32 cellular contexts compared by ENCODE assay signal in genomic region chr7:7583731-7584130, GRCh38. TPM values are rescaled to one million over a fixed set of nuclear protein-coding genes. Genes with fewer than 3 reads are reported as not detected.
"Had no signal": no experiment of that assay in that cellular context is flagged by ENCODE, and none has a peak within 500 bp of the region (broad histone marks: within the 10 kb centered on the region; RNA-seq: fewer than 3 reads in every experiment).

No MANE protein-coding gene starts in this region.

- H3K36me3 ChIP-seq: ascending aorta, cardiac muscle cell, colonic mucosa had no signal

- H3K27ac Mint-ChIP-seq: activated CD4-positive, alpha-beta memory T cell treated with anti-CD3 and anti-CD28 coated beads for 36 hours; activated CD4-positive, alpha-beta T cell treated with anti-CD3 and anti-CD28 coated beads for 36 hours; activated CD4-positive, alpha-beta T cell treated with anti-CD3 and anti-CD28 coated beads, Interleukin-2, amount 10 ng/mL, durations not matched to agents 24 days and 14 days; activated CD8-positive, alpha-beta memory T cell treated with anti-CD3 and anti-CD28 coated beads, Interleukin-2, amount 10 ng/mL, durations not matched to agents 7 days and 5 days; activated CD8-positive, alpha-beta T cell treated with anti-CD3 and anti-CD28 coated beads, Interleukin-2, amount 10 ng/mL, durations not matched to agents 7 days and 5 days; activated naive CD4-positive, alpha-beta T cell treated with anti-CD3 and anti-CD28 coated beads, Interleukin-2, amount 10 ng/mL, durations not matched to agents 7 days and 5 days; activated naive CD4-positive, alpha-beta T cell treated with anti-CD3 and anti-CD28 coated beads, Interleukin-2, amount 50 U/mL, for 72 hours; activated naive CD8-positive, alpha-beta T cell treated with anti-CD3 and anti-CD28 coated beads, Interleukin-2, amount 10 ng/mL, durations not matched to agents 7 days and 5 days; activated T-cell treated with anti-CD3 and anti-CD28 coated beads, Interleukin-2, amount 50 U/mL, for 24 hours; activated T-cell treated with anti-CD3 and anti-CD28 coated beads, Interleukin-2, amount 50 U/mL, for 72 hours; brain; T-helper 17 cell; T-helper 2 cell treated with Interferon-gamma antibody and Interleukin-4, amounts not matched to agents 5 μg/mL and 100 μg/mL, for 36 hours had no signal

- H3K9me3 Mint-ChIP-seq: activated CD4-positive, alpha-beta memory T cell treated with anti-CD3 and anti-CD28 coated beads for 36 hours; activated CD4-positive, alpha-beta T cell treated with anti-CD3 and anti-CD28 coated beads, Interleukin-2, amount 10 ng/mL, durations not matched to agents 24 days and 14 days; activated naive CD4-positive, alpha-beta T cell treated with anti-CD3 and anti-CD28 coated beads, Interleukin-2, amount 10 ng/mL, durations not matched to agents 7 days and 5 days; activated naive CD4-positive, alpha-beta T cell treated with anti-CD3 and anti-CD28 coated beads, Interleukin-2, amount 50 U/mL, for 72 hours; activated naive CD8-positive, alpha-beta T cell treated with anti-CD3 and anti-CD28 coated beads, Interleukin-2, amount 10 ng/mL, durations not matched to agents 7 days and 5 days; activated T-cell treated with anti-CD3 and anti-CD28 coated beads, Interleukin-2, amount 50 U/mL, for 24 hours; activated T-cell treated with anti-CD3 and anti-CD28 coated beads, Interleukin-2, amount 50 U/mL, for 72 hours; brain; T-helper 2 cell treated with Interferon-gamma antibody and Interleukin-4, amounts not matched to agents 5 μg/mL and 100 μg/mL, for 36 hours had no signal

- H3K4me3 ChIP-seq: ascending aorta, breast epithelium, cardiac muscle cell, colonic mucosa had no signal

- H3K4me1 ChIP-seq: ascending aorta, breast epithelium, colonic mucosa had no signal

- H3K27me3 ChIP-seq: ascending aorta, breast epithelium, cardiac muscle cell, colonic mucosa had no signal

- H3K4me1 Mint-ChIP-seq: activated CD4-positive, alpha-beta T cell treated with anti-CD3 and anti-CD28 coated beads for 36 hours; activated naive CD4-positive, alpha-beta T cell treated with anti-CD3 and anti-CD28 coated beads, Interleukin-2, amount 10 ng/mL, durations not matched to agents 7 days and 5 days had no signal

- H3K9me3 ChIP-seq: ascending aorta, breast epithelium, colonic mucosa had no signal

- H3K27ac ChIP-seq: ascending aorta, breast epithelium, cardiac muscle cell, colonic mucosa had no signal

- H3K27me3 Mint-ChIP-seq: activated CD4-positive, alpha-beta memory T cell treated with anti-CD3 and anti-CD28 coated beads for 36 hours; activated CD4-positive, alpha-beta T cell treated with anti-CD3 and anti-CD28 coated beads for 36 hours; activated CD4-positive, alpha-beta T cell treated with anti-CD3 and anti-CD28 coated beads, Interleukin-2, amount 10 ng/mL, durations not matched to agents 24 days and 14 days; activated CD8-positive, alpha-beta memory T cell treated with anti-CD3 and anti-CD28 coated beads, Interleukin-2, amount 10 ng/mL, durations not matched to agents 7 days and 5 days; activated naive CD4-positive, alpha-beta T cell treated with anti-CD3 and anti-CD28 coated beads, Interleukin-2, amount 10 ng/mL, durations not matched to agents 7 days and 5 days; activated naive CD8-positive, alpha-beta T cell treated with anti-CD3 and anti-CD28 coated beads, Interleukin-2, amount 10 ng/mL, durations not matched to agents 7 days and 5 days; activated T-cell treated with anti-CD3 and anti-CD28 coated beads, Interleukin-2, amount 50 U/mL, for 24 hours; brain; T-helper 17 cell had no signal

- H3K4me3 Mint-ChIP-seq: activated CD4-positive, alpha-beta memory T cell treated with anti-CD3 and anti-CD28 coated beads for 36 hours; activated CD4-positive, alpha-beta T cell treated with anti-CD3 and anti-CD28 coated beads for 36 hours; activated CD4-positive, alpha-beta T cell treated with anti-CD3 and anti-CD28 coated beads, Interleukin-2, amount 10 ng/mL, durations not matched to agents 24 days and 14 days; activated CD8-positive, alpha-beta memory T cell treated with anti-CD3 and anti-CD28 coated beads, Interleukin-2, amount 10 ng/mL, durations not matched to agents 7 days and 5 days; activated CD8-positive, alpha-beta T cell treated with anti-CD3 and anti-CD28 coated beads, Interleukin-2, amount 10 ng/mL, durations not matched to agents 7 days and 5 days; activated naive CD4-positive, alpha-beta T cell treated with anti-CD3 and anti-CD28 coated beads, Interleukin-2, amount 10 ng/mL, durations not matched to agents 7 days and 5 days; activated naive CD8-positive, alpha-beta T cell treated with anti-CD3 and anti-CD28 coated beads, Interleukin-2, amount 10 ng/mL, durations not matched to agents 7 days and 5 days; activated T-cell treated with anti-CD3 and anti-CD28 coated beads, Interleukin-2, amount 50 U/mL, for 24 hours; activated T-cell treated with anti-CD3 and anti-CD28 coated beads, Interleukin-2, amount 50 U/mL, for 72 hours; brain; T-helper 17 cell; T-helper 2 cell treated with Interferon-gamma antibody and Interleukin-4, amounts not matched to agents 5 μg/mL and 100 μg/mL, for 36 hours had no signal

- FAIRE-seq: frontal cortex had no signal

- ATAC-seq: activated CD4-positive, alpha-beta T cell treated with anti-CD3 and anti-CD28 coated beads for 36 hours; activated CD8-positive, alpha-beta memory T cell treated with anti-CD3 and anti-CD28 coated beads, Interleukin-2, amount 10 ng/mL, durations not matched to agents 7 days and 5 days; activated CD8-positive, alpha-beta T cell treated with anti-CD3 and anti-CD28 coated beads, Interleukin-2, amount 10 ng/mL, durations not matched to agents 7 days and 5 days; activated naive CD4-positive, alpha-beta T cell treated with anti-CD3 and anti-CD28 coated beads, Interleukin-2, amount 50 U/mL, for 72 hours; activated T-cell treated with anti-CD3 and anti-CD28 coated beads, Interleukin-2, amount 50 U/mL, for 72 hours; esophagus mucosa; T-helper 17 cell had no signal

- DNase-seq: activated CD4-positive, alpha-beta memory T cell treated with anti-CD3 and anti-CD28 coated beads for 36 hours; activated CD4-positive, alpha-beta T cell treated with anti-CD3 and anti-CD28 coated beads for 36 hours; activated CD4-positive, alpha-beta T cell treated with anti-CD3 and anti-CD28 coated beads, Interleukin-2, amount 10 ng/mL, durations not matched to agents 24 days and 14 days; activated CD4-positive, CD25-positive, alpha-beta regulatory T cell; activated CD4-positive, CD25-positive, alpha-beta regulatory T cell treated with anti-CD3 and anti-CD28 coated beads, Interleukin-2, amount 50 U/mL, for 72 hours; activated CD8-positive, alpha-beta memory T cell treated with anti-CD3 and anti-CD28 coated beads, Interleukin-2, amount 10 ng/mL, durations not matched to agents 7 days and 5 days; activated CD8-positive, alpha-beta memory T cell treated with anti-CD3 and anti-CD28 coated beads, Interleukin-2, amount 50 U/mL, for 4 hours; activated CD8-positive, alpha-beta T cell treated with anti-CD3 and anti-CD28 coated beads, Interleukin-2, amount 10 ng/mL, durations not matched to agents 7 days and 5 days; activated gamma-delta T cell; activated naive CD4-positive, alpha-beta T cell; activated naive CD4-positive, alpha-beta T cell treated with anti-CD3 and anti-CD28 coated beads, Interleukin-2, amount 10 ng/mL, durations not matched to agents 7 days and 5 days; activated naive CD8-positive, alpha-beta T cell treated with anti-CD3 and anti-CD28 coated beads, Interleukin-2, amount 10 ng/mL, durations not matched to agents 7 days and 5 days; activated T-cell treated with anti-CD3 and anti-CD28 coated beads, Interleukin-2, amount 50 U/mL, for 24 hours; activated T-cell treated with anti-CD3 and anti-CD28 coated beads, Interleukin-2, amount 50 U/mL, for 72 hours; central memory CD4-positive, alpha-beta T cell; cerebellar nuclear complex; colonic mucosa; effector CD8-positive, alpha-beta T cell; foreskin fibroblast; T-helper 1 cell; T-helper 17 cell; T1000 had no signal

RNA-seq across cellular contexts. Expression of gene COL28A1, which starts 48.1 kb away (rescaled TPM):
- total RNA-seq: activated CD4-positive, alpha-beta T cell treated with anti-CD3 and anti-CD28 coated beads for 36 hours; activated CD4-positive, alpha-beta T cell treated with anti-CD3 and anti-CD28 coated beads, Interleukin-2, amount 10 ng/mL, durations not matched to agents 24 days and 14 days; activated CD8-positive, alpha-beta memory T cell treated with anti-CD3 and anti-CD28 coated beads for 36 hours; activated CD8-positive, alpha-beta memory T cell treated with anti-CD3 and anti-CD28 coated beads, Interleukin-2, amount 10 ng/mL, durations not matched to agents 7 days and 5 days; activated CD8-positive, alpha-beta T cell treated with anti-CD3 and anti-CD28 coated beads, Interleukin-2, amount 10 ng/mL, durations not matched to agents 7 days and 5 days; activated naive CD8-positive, alpha-beta T cell treated with anti-CD3 and anti-CD28 coated beads, Interleukin-2, amount 10 ng/mL, durations not matched to agents 7 days and 5 days; dermis microvascular lymphatic vessel endothelial cell had no signal
